In the genomic region with DNA sequence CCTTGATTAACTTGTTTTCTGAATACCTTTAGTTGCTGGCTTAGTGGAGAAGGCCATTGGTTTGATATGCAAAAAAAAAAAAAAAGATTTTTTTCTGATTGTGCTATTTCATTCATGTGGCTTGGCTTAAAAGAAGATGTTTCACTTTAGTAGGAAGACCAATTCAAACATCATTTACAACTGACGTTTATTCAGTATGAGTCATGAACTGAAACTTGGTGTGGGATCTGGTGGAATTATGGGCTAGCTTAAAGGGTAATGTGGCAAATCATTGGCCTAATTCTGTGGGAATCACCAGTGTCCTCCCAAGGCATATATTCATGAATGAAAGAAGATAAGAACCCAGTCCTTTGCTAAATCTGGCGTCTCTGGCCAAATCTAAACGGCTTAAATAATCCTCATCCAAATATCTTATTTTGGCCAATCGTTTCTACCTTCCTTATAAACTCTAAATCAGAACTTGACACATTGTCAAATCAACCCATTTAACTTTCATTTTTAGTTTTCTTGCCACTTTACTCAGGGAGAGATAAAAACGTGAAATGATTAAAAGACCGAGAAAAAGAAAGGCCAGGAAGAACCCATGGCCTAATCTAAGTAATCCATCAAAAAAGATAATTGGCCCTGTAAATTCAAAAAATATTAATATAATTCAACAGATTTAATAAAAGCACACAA, we compare ENCODE assay signal across 9 cellular contexts.
DNase-seq lines count a peak whose midpoint lies in the region; ATAC-seq, FAIRE-seq and TF ChIP-seq lines count a peak whose summit lies in the region.
"Had no signal": no experiment of that assay in that cellular context is flagged by ENCODE, and none has a peak within 500 bp of the region (broad histone marks: within the 10 kb centered on the region; RNA-seq: fewer than 3 reads in every experiment).

No MANE protein-coding gene starts in this region.

- TF ChIP-seq EP300 in tibial nerve (IDR thresholded peaks at IDR 0.05): no peak

- no peaks in the 10 kb centered on the region for H3K27me3 ChIP-seq in tibial nerve

- H3K27ac Mint-ChIP-seq in natural killer cell treated with Interleukin-12 subunit alpha and Interleukin-12 subunit beta and Interleukin-15 and Interleukin-18, amount 100 ng/mL, for 72 hours: peak overlapping the region; percentile 61 to 94
- H3K27ac Mint-ChIP-seq in natural killer cell: no peak overlapping the region

- intact Hi-C loops in natural killer cell (cut with micrococcal nuclease): no loop called here

- H3K4me3 Mint-ChIP-seq in natural killer cell treated with Interleukin-12 subunit alpha and Interleukin-12 subunit beta and Interleukin-15 and Interleukin-18, amount 100 ng/mL, for 72 hours: peak overlapping the region; percentile 76
- H3K4me3 Mint-ChIP-seq in natural killer cell: no peak overlapping the region

- no peaks in the 10 kb centered on the region for H3K27me3 Mint-ChIP-seq in natural killer cell treated with Interleukin-12 subunit alpha and Interleukin-12 subunit beta and Interleukin-15 and Interleukin-18, amount 100 ng/mL, for 72 hours
- H3K27me3 Mint-ChIP-seq in natural killer cell (ENCODE audit: low read depth in 2 of 2): no peaks in the 10 kb centered on the region

- WGBS in tibial nerve, 2 donors: 79 to 82% methylated on average over 6 of the region's 6 CpGs

- peaks cover 0 to 14% (median 0%) of the 10 kb centered on the region in 4 donors for H3K4me1 ChIP-seq in tibial nerve

- peak; percentile 69 to 76 for ATAC-seq in natural killer cell treated with Interleukin-12 subunit alpha and Interleukin-12 subunit beta and Interleukin-15 and Interleukin-18, amount 100 ng/mL, for 72 hours
- no peak for ATAC-seq in natural killer cell

- H3K9me3 Mint-ChIP-seq in natural killer cell treated with Interleukin-12 subunit alpha and Interleukin-12 subunit beta and Interleukin-15 and Interleukin-18, amount 100 ng/mL, for 72 hours: no peaks in the 10 kb centered on the region
- no peaks in the 10 kb centered on the region for H3K9me3 Mint-ChIP-seq in natural killer cell

- H3K27ac ChIP-seq in tibial nerve: no peak overlapping the region

- TF ChIP-seq CTCF in natural killer cell (IDR thresholded peaks at IDR 0.05): no peak
- no peak for TF ChIP-seq CTCF in choroid plexus epithelial cell (conservative IDR thresholded peaks at IDR 0.05; ENCODE audit: low read depth, low read length)
- no peak for TF ChIP-seq CTCF in tibial nerve (IDR thresholded peaks at IDR 0.05)

- peak; percentile 80 for FAIRE-seq in HTR-8/SVneo (lab: Jason Lieb, UNC)

- H3K4me1 Mint-ChIP-seq in natural killer cell treated with Interleukin-12 subunit alpha and Interleukin-12 subunit beta and Interleukin-15 and Interleukin-18, amount 100 ng/mL, for 72 hours (ENCODE audit: low read depth in 2 of 2): peaks cover 15 to 40% of the 10 kb centered on the region in 2 donors
- H3K4me1 Mint-ChIP-seq in natural killer cell: peaks cover 15 to 25% of the 10 kb centered on the region in 2 donors

- H3K36me3 Mint-ChIP-seq in natural killer cell treated with Interleukin-12 subunit alpha and Interleukin-12 subunit beta and Interleukin-15 and Interleukin-18, amount 100 ng/mL, for 72 hours: peaks cover 4% of the 10 kb centered on the region
- H3K36me3 Mint-ChIP-seq in natural killer cell: no peaks in the 10 kb centered on the region

- peaks cover 0 to 24% (median 11%) of the 10 kb centered on the region in 3 donors for H3K36me3 ChIP-seq in tibial nerve

- no peak for TF ChIP-seq POLR2A in tibial nerve (IDR thresholded peaks at IDR 0.05)

- no peak overlapping the region for H3K4me3 ChIP-seq in choroid plexus epithelial cell (ENCODE audit: low read depth, low read length)
- no peak overlapping the region for H3K4me3 ChIP-seq in tibial nerve

- no peak for DNase-seq in natural killer cell treated with Interleukin-12 subunit alpha and Interleukin-12 subunit beta and Interleukin-15 and Interleukin-18, amount 100 ng/mL, for 72 hours (ENCODE audit: low spot score)
- DNase-seq in natural killer cell (no peak), HTR-8/SVneo (ENCODE audit: insufficient read length, low spot score) (peak; percentile 49), choroid plexus epithelial cell (ENCODE audit: low read depth) (peak; percentile 72), tibial nerve (ENCODE audit: low spot score in 2 of 2) (no peak), NCI-H446 (lab: John Stamatoyannopoulos, UW) (no peak), NCI-H146 treated with DMSO at 0.1 percent for 48 hours (lab: John Stamatoyannopoulos, UW; ENCODE audit: unreplicated experiment) (no peak)
- DNase-seq in activated effector memory CD4-positive, alpha-beta T cell treated with anti-CD3 and anti-CD28 coated beads, Interleukin-2, amount 50 U/mL, for 16 hours: no peak
- DNase-seq: DMS153 had no signal

- H3K9me3 ChIP-seq in tibial nerve: no peaks in the 10 kb centered on the region

Comparison
In these comparisons a context has a peak if more than half of its experiments do, and no peak if none do; other contexts are left out.
1. ATAC-seq: peak in natural killer cell treated with Interleukin-12 subunit alpha and Interleukin-12 subunit beta and Interleukin-15 and Interleukin-18, amount 100 ng/mL, for 72 hours (2 of 2); none in natural killer cell (0 of 3).
2. H3K27ac Mint-ChIP-seq: peak in natural killer cell treated with Interleukin-12 subunit alpha and Interleukin-12 subunit beta and Interleukin-15 and Interleukin-18, amount 100 ng/mL, for 72 hours (2 of 2); none in natural killer cell (0 of 2).
3. DNase-seq: peak in HTR-8/SVneo (single experiment) and choroid plexus epithelial cell (single experiment); none in natural killer cell treated with Interleukin-12 subunit alpha and Interleukin-12 subunit beta and Interleukin-15 and Interleukin-18, amount 100 ng/mL, for 72 hours (single experiment), natural killer cell (single experiment), tibial nerve (0 of 2), activated effector memory CD4-positive, alpha-beta T cell treated with anti-CD3 and anti-CD28 coated beads, Interleukin-2, amount 50 U/mL, for 16 hours (single experiment), NCI-H446 (0 of 2) and NCI-H146 treated with DMSO at 0.1 percent for 48 hours (single experiment).